ENCODE assay signal across 20 cellular contexts in the genomic region with DNA sequence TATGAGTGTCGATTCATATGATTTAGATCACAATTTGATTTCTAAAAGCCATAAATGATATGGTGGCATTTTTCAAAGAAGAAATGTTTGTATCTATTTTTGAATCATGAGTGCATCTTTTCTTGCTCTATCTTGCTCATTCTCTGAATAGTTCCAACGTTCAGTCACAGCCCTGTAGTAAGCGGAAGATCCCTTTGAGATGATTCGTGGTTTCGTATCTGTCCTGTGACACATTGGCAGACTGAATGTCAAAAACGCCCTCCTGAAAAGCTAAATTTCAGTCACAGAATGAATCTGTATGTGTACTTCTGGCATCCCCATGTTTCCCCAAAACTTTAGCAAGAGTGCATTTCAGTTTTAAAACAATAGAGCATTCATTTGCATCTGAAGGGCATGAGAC.
"Had no signal": no experiment of that assay in that cellular context is flagged by ENCODE, and none has a peak within 500 bp of the region (broad histone marks: within the 10 kb centered on the region; RNA-seq: fewer than 3 reads in every experiment).

No MANE protein-coding gene starts in this region.

- H3K27me3 ChIP-seq: cardiac muscle cell, gastrocnemius medialis, sigmoid colon, spleen had no signal

- H3K4me3 ChIP-seq: cardiac muscle cell, gastrocnemius medialis, sigmoid colon, spleen had no signal

- H3K27ac ChIP-seq: cardiac muscle cell, gastrocnemius medialis, sigmoid colon, spleen had no signal

- H3K27me3 Mint-ChIP-seq: activated naive CD8-positive, alpha-beta T cell treated with anti-CD3 and anti-CD28 coated beads, Interleukin-2, amount 10 ng/mL, durations not matched to agents 7 days and 5 days; dendritic cell treated with granulocyte-macrophage colony-stimulating factor and Interleukin-4, amounts not matched to agents 40 ng/mL and 50 ng/mL, for 4 days; natural killer cell treated with Interleukin-12 subunit alpha and Interleukin-12 subunit beta and Interleukin-15 and Interleukin-18, amount 100 ng/mL, for 72 hours; progenitor cell of endocrine pancreas had no signal

- H3K36me3 Mint-ChIP-seq: activated naive CD8-positive, alpha-beta T cell treated with anti-CD3 and anti-CD28 coated beads, Interleukin-2, amount 10 ng/mL, durations not matched to agents 7 days and 5 days; natural killer cell treated with Interleukin-12 subunit alpha and Interleukin-12 subunit beta and Interleukin-15 and Interleukin-18, amount 100 ng/mL, for 72 hours had no signal

- H3K4me3 Mint-ChIP-seq: activated naive CD4-positive, alpha-beta T cell treated with anti-CD3 and anti-CD28 coated beads for 36 hours; activated naive CD8-positive, alpha-beta T cell treated with anti-CD3 and anti-CD28 coated beads, Interleukin-2, amount 10 ng/mL, durations not matched to agents 7 days and 5 days; dendritic cell treated with granulocyte-macrophage colony-stimulating factor and Interleukin-4, amounts not matched to agents 40 ng/mL and 50 ng/mL, for 4 days; natural killer cell treated with Interleukin-12 subunit alpha and Interleukin-12 subunit beta and Interleukin-15 and Interleukin-18, amount 100 ng/mL, for 72 hours had no signal

- H3K4me1 Mint-ChIP-seq: activated naive CD8-positive, alpha-beta T cell treated with anti-CD3 and anti-CD28 coated beads, Interleukin-2, amount 10 ng/mL, durations not matched to agents 7 days and 5 days had no signal

- H3K4me1 ChIP-seq: gastrocnemius medialis, sigmoid colon, spleen had no signal

- H3K9me3 Mint-ChIP-seq: activated naive CD4-positive, alpha-beta T cell treated with anti-CD3 and anti-CD28 coated beads for 36 hours; activated naive CD8-positive, alpha-beta T cell treated with anti-CD3 and anti-CD28 coated beads, Interleukin-2, amount 10 ng/mL, durations not matched to agents 7 days and 5 days; dendritic cell treated with granulocyte-macrophage colony-stimulating factor and Interleukin-4, amounts not matched to agents 40 ng/mL and 50 ng/mL, for 4 days had no signal

- DNase-seq: activated CD4-positive, alpha-beta T cell treated with anti-CD3 and anti-CD28 coated beads for 1 hour; activated effector memory CD4-positive, alpha-beta T cell treated with Interleukin-2 at 50 U/mL for 16 hours; activated naive CD4-positive, alpha-beta T cell treated with anti-CD3 and anti-CD28 coated beads for 36 hours; activated naive CD8-positive, alpha-beta T cell treated with anti-CD3 and anti-CD28 coated beads, Interleukin-2, amount 10 ng/mL, durations not matched to agents 7 days and 5 days; activated T-cell treated with anti-CD3 and anti-CD28 coated beads, Interleukin-2, amount 50 U/mL, for 48 hours; amygdala; effector CD4-positive, alpha-beta T cell; gastrocnemius medialis; head of caudate nucleus; left cardiac atrium; retina; sigmoid colon; spleen; stimulated activated CD4-positive, alpha-beta T cell treated with anti-CD3 and anti-CD28 coated beads, Interleukin-4, amount 100 ng/mL, for 24 hours; stimulated activated naive CD4-positive, alpha-beta T cell treated with Interleukin-2 at 50 U/mL for 16 hours; T-helper 1 cell had no signal

- H3K9me3 ChIP-seq: gastrocnemius medialis, sigmoid colon, spleen had no signal

- H3K27ac Mint-ChIP-seq: activated naive CD4-positive, alpha-beta T cell treated with anti-CD3 and anti-CD28 coated beads for 36 hours; activated naive CD8-positive, alpha-beta T cell treated with anti-CD3 and anti-CD28 coated beads, Interleukin-2, amount 10 ng/mL, durations not matched to agents 7 days and 5 days; dendritic cell treated with granulocyte-macrophage colony-stimulating factor and Interleukin-4, amounts not matched to agents 40 ng/mL and 50 ng/mL, for 4 days; natural killer cell treated with Interleukin-12 subunit alpha and Interleukin-12 subunit beta and Interleukin-15 and Interleukin-18, amount 100 ng/mL, for 72 hours; progenitor cell of endocrine pancreas had no signal

- H3K36me3 ChIP-seq: cardiac muscle cell, gastrocnemius medialis, sigmoid colon, spleen had no signal

- ATAC-seq: gastrocnemius medialis; left cardiac atrium; natural killer cell treated with Interleukin-12 subunit alpha and Interleukin-12 subunit beta and Interleukin-15 and Interleukin-18, amount 100 ng/mL, for 72 hours had no signal
